1 cellular context compared by ENCODE assay signal in the genomic region with DNA sequence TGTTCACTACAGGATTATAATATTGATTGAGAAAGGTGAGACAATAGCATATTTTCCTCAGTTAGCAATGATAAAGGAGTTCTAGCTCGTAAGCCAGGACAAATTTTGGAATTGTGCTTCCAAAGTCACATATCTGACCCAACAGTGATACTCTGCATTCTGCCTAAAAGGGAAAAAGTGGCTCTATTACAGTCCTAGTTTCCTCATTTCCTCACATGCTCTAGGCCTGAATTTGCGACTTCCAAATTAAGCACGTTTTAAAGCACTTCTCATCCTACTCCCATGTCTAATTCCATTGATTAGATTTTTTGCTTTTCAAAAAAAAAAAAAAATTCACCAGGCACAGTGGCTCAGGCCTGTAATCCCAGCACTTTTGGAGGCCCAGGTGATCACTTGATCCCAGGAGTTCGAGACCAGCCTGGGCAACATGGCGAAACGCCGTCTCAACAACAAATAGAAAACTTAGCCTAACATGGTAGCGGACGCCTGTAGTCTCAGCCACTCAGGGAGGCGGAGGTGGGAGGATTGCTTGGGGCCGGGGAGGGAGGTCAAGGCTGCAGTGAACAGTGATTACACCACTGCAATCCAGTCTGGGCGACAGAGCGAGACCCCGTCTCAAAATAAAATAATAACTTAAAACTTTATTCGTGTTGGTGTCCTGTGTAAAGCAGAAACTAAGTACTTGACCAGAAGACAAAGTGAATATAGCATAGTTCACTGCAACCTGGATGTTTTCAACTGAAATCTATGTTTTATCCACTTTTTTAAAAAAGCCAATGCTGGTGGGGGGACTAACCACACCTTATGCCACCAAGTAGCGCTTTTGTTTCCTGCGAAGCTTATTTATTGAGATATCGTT.
A peak's percentile ranks its signal among the peaks of the same experiment; 100 is the strongest.
TF ChIP-seq lines count a peak whose summit lies in the region.

No MANE protein-coding gene starts in this region.

TF ChIP-seq in K562, 482 proteins besides CTCF, POLR2A, EP300 and RAD21 (continued from another document):
- TF ChIP-seq MYC (IDR thresholded peaks at IDR 0.05; ENCODE audit: low read depth, low read length) (0 out of 2 replicates have a peak, but pooled peaks have one; percentile 10), MYC (CRISPR knock-in tag; IDR thresholded peaks at IDR 0.05; ENCODE audit: borderline replicate concordance, low read depth) (no peak), GATAD2A (IDR thresholded peaks at IDR 0.05) (no peak), RCOR1 (IDR thresholded peaks at IDR 0.05; ENCODE audit: borderline replicate concordance in 1 of 2, low read depth in 2 of 2, low read length in 2 of 2) (peak in 1 of 2 experiments; percentile 68; a peak in 2 of 4 replicates), ARID1B (IDR thresholded peaks at IDR 0.05) (0 out of 2 replicates have a peak, but pooled peaks have one; percentile 7), CHD1 (IDR thresholded peaks at IDR 0.05; ENCODE audit: low read length) (peak; percentile 61), SUPT5H (IDR thresholded peaks at IDR 0.05) (0 out of 2 replicates have a peak, but pooled peaks have one; percentile 15), YY1 (IDR thresholded peaks at IDR 0.05; ENCODE audit: borderline replicate concordance in 1 of 3, control insufficient read depth in 1 of 3, extremely low read depth in 1 of 3, insufficient read depth in 3 of 3, insufficient read length in 1 of 3, insufficient replicate concordance in 2 of 3, low read depth in 1 of 3, low read length in 2 of 3) (peak; percentile 10 to 82 (median 49)), XRCC5 (IDR thresholded peaks at IDR 0.05; ENCODE audit: low read depth, low read length) (no peak), KDM5B (IDR thresholded peaks at IDR 0.05; ENCODE audit: insufficient replicate concordance, low read depth, low read length) (peak; percentile 25), NFRKB (IDR thresholded peaks at IDR 0.05; ENCODE audit: low read depth) (peak; percentile 47; the same call in 1 of the 2 replicates), TBP (optimal IDR thresholded peaks at IDR 0.05; ENCODE audit: low read depth, low read length) (peak; percentile 33), CEBPB (tag; IDR thresholded peaks at IDR 0.05) (peak; percentile 54; the same call in 1 of the 2 replicates), EGR1 (conservative IDR thresholded peaks at IDR 0.05) (0 out of 2 replicates have a peak, but pooled peaks have one; percentile 32), BACH1 (tag; IDR thresholded peaks at IDR 0.05) (no peak), CREM (IDR thresholded peaks at IDR 0.05; ENCODE audit: low read depth) (0 out of 2 replicates have a peak, but pooled peaks have one; percentile 5), CXXC5 (CRISPR knock-in tag; IDR thresholded peaks at IDR 0.05) (0 out of 2 replicates have a peak, but pooled peaks have one; percentile 15), ZFX (CRISPR knock-in tag; IDR thresholded peaks at IDR 0.05) (peak; percentile 64), ZNF589 (CRISPR knock-in tag; IDR thresholded peaks at IDR 0.05; ENCODE audit: low read depth) (no peak), CEBPG (CRISPR knock-in tag; IDR thresholded peaks at IDR 0.05) (no peak), CEBPG (tag; conservative IDR thresholded peaks at IDR 0.05 in 1 of 2, IDR thresholded peaks at IDR 0.05 in 1 of 2) (peak in 1 of 2 experiments; percentile 43; a peak in 2 of 4 replicates), FOXJ2 (tag; IDR thresholded peaks at IDR 0.05) (0 out of 2 replicates have a peak, but pooled peaks have one; percentile 32), NELFE (IDR thresholded peaks at IDR 0.05; ENCODE audit: insufficient read depth, insufficient read length) (no peak), TAF1 (IDR thresholded peaks at IDR 0.05; ENCODE audit: control insufficient read depth, extremely low read depth, insufficient read depth, low read length, severe bottlenecking) (peak; percentile 35), SRF (CRISPR knock-in tag; IDR thresholded peaks at IDR 0.05) (peak in 1 of 2 experiments; percentile 95; a peak in 2 of 4 replicates), PHF8 (IDR thresholded peaks at IDR 0.05; ENCODE audit: borderline replicate concordance, low read length) (0 out of 2 replicates have a peak, but pooled peaks have one; percentile 16)
- TF ChIP-seq, protein P1, sequence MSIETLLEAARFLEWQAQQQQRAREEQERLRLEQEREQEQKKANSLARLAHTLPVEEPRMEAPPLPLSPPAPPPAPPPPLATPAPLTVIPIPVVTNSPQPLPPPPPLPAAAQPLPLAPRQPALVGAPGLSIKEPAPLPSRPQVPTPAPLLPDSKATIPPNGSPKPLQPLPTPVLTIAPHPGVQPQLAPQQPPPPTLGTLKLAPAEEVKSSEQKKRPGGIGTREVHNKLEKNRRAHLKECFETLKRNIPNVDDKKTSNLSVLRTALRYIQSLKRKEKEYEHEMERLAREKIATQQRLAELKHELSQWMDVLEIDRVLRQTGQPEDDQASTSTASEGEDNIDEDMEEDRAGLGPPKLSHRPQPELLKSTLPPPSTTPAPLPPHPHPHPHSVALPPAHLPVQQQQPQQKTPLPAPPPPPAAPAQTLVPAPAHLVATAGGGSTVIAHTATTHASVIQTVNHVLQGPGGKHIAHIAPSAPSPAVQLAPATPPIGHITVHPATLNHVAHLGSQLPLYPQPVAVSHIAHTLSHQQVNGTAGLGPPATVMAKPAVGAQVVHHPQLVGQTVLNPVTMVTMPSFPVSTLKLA (conservative IDR thresholded peaks at IDR 0.05), result peak in 1 of 2 experiments; percentile 32; a peak in 1 of 4 replicates
- TF ChIP-seq, protein P2, sequence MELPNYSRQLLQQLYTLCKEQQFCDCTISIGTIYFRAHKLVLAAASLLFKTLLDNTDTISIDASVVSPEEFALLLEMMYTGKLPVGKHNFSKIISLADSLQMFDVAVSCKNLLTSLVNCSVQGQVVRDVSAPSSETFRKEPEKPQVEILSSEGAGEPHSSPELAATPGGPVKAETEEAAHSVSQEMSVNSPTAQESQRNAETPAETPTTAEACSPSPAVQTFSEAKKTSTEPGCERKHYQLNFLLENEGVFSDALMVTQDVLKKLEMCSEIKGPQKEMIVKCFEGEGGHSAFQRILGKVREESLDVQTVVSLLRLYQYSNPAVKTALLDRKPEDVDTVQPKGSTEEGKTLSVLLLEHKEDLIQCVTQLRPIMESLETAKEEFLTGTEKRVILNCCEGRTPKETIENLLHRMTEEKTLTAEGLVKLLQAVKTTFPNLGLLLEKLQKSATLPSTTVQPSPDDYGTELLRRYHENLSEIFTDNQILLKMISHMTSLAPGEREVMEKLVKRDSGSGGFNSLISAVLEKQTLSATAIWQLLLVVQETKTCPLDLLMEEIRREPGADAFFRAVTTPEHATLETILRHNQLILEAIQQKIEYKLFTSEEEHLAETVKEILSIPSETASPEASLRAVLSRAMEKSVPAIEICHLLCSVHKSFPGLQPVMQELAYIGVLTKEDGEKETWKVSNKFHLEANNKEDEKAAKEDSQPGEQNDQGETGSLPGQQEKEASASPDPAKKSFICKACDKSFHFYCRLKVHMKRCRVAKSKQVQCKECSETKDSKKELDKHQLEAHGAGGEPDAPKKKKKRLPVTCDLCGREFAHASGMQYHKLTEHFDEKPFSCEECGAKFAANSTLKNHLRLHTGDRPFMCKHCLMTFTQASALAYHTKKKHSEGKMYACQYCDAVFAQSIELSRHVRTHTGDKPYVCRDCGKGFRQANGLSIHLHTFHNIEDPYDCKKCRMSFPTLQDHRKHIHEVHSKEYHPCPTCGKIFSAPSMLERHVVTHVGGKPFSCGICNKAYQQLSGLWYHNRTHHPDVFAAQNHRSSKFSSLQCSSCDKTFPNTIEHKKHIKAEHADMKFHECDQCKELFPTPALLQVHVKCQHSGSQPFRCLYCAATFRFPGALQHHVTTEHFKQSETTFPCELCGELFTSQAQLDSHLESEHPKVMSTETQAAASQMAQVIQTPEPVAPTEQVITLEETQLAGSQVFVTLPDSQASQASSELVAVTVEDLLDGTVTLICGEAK (IDR thresholded peaks at IDR 0.05), result peak; percentile 53; the same call in 1 of the 2 replicates
- TF ChIP-seq, protein P2 (CRISPR knock-in tag; IDR thresholded peaks at IDR 0.05), result no peak
- TF ChIP-seq, protein P3, sequence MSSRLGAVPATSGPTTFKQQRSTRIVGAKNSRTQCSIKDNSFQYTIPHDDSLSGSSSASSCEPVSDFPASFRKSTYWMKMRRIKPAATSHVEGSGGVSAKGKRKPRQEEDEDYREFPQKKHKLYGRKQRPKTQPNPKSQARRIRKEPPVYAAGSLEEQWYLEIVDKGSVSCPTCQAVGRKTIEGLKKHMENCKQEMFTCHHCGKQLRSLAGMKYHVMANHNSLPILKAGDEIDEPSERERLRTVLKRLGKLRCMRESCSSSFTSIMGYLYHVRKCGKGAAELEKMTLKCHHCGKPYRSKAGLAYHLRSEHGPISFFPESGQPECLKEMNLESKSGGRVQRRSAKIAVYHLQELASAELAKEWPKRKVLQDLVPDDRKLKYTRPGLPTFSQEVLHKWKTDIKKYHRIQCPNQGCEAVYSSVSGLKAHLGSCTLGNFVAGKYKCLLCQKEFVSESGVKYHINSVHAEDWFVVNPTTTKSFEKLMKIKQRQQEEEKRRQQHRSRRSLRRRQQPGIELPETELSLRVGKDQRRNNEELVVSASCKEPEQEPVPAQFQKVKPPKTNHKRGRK (tag; IDR thresholded peaks at IDR 0.05), result peak; percentile 67
- TF ChIP-seq, protein P4, sequence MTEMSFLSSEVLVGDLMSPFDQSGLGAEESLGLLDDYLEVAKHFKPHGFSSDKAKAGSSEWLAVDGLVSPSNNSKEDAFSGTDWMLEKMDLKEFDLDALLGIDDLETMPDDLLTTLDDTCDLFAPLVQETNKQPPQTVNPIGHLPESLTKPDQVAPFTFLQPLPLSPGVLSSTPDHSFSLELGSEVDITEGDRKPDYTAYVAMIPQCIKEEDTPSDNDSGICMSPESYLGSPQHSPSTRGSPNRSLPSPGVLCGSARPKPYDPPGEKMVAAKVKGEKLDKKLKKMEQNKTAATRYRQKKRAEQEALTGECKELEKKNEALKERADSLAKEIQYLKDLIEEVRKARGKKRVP (CRISPR knock-in tag; IDR thresholded peaks at IDR 0.05), result no peak
- TF ChIP-seq, protein P5, sequence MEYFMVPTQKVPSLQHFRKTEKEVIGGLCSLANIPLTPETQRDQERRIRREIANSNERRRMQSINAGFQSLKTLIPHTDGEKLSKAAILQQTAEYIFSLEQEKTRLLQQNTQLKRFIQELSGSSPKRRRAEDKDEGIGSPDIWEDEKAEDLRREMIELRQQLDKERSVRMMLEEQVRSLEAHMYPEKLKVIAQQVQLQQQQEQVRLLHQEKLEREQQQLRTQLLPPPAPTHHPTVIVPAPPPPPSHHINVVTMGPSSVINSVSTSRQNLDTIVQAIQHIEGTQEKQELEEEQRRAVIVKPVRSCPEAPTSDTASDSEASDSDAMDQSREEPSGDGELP (CRISPR knock-in tag; IDR thresholded peaks at IDR 0.05; ENCODE audit: borderline replicate concordance), result peak; percentile 31; the same call in 1 of the 2 replicates
- TF ChIP-seq, protein P6, sequence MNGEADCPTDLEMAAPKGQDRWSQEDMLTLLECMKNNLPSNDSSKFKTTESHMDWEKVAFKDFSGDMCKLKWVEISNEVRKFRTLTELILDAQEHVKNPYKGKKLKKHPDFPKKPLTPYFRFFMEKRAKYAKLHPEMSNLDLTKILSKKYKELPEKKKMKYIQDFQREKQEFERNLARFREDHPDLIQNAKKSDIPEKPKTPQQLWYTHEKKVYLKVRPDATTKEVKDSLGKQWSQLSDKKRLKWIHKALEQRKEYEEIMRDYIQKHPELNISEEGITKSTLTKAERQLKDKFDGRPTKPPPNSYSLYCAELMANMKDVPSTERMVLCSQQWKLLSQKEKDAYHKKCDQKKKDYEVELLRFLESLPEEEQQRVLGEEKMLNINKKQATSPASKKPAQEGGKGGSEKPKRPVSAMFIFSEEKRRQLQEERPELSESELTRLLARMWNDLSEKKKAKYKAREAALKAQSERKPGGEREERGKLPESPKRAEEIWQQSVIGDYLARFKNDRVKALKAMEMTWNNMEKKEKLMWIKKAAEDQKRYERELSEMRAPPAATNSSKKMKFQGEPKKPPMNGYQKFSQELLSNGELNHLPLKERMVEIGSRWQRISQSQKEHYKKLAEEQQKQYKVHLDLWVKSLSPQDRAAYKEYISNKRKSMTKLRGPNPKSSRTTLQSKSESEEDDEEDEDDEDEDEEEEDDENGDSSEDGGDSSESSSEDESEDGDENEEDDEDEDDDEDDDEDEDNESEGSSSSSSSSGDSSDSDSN (IDR thresholded peaks at IDR 0.05; ENCODE audit: borderline replicate concordance in 1 of 2, low read depth in 2 of 2, low read length in 2 of 2), result no peak
- TF ChIP-seq, protein P7, sequence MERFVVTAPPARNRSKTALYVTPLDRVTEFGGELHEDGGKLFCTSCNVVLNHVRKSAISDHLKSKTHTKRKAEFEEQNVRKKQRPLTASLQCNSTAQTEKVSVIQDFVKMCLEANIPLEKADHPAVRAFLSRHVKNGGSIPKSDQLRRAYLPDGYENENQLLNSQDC (CRISPR knock-in tag; IDR thresholded peaks at IDR 0.05), result no peak
- TF ChIP-seq, protein P8, sequence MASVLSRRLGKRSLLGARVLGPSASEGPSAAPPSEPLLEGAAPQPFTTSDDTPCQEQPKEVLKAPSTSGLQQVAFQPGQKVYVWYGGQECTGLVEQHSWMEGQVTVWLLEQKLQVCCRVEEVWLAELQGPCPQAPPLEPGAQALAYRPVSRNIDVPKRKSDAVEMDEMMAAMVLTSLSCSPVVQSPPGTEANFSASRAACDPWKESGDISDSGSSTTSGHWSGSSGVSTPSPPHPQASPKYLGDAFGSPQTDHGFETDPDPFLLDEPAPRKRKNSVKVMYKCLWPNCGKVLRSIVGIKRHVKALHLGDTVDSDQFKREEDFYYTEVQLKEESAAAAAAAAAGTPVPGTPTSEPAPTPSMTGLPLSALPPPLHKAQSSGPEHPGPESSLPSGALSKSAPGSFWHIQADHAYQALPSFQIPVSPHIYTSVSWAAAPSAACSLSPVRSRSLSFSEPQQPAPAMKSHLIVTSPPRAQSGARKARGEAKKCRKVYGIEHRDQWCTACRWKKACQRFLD (CRISPR knock-in tag; IDR thresholded peaks at IDR 0.05), result peak; percentile 52; the same call in 1 of the 2 replicates
TF ChIP-seq in K562: peak in this region for 25.
